Comparison of ENCODE assay signal across 8 cellular contexts in the genomic region with DNA sequence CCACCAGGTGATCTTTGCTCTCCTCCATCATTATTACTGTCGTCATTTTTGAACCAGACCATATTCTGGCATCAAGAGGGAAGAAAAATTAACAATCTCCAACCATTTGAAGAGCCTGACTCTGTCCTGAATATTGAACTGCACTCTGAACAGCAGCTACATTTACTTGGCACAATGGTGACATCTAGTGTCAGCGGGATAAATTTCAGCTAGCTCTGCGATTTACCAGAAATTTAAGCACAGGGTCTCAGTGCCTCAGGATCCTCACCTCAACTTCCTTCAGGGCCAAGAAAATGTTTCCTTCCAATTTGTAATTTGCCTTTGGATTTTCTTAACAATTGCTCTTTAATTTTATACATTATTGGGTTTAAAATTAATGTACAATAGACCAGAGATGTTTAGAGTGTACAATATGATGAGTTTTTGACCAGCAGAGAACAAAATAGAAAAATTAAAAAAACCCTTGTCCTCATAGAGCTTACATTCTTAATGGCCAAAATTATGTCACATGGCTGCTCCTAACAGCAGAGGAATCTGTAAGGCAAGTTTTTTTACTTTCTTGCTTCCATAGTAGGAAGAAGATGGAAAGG. TPM values are rescaled to one million over a fixed set of nuclear protein-coding genes. Genes with fewer than 3 reads are reported as not detected.
DNase-seq lines count a peak whose midpoint lies in the region; ATAC-seq and TF ChIP-seq lines count a peak whose summit lies in the region.

No MANE protein-coding gene starts in this region.

- no peak for TF ChIP-seq POLR2A in gastroesophageal sphincter (IDR thresholded peaks at IDR 0.05)

- H3K4me3 ChIP-seq in PC-3 (ENCODE audit: low read length) (no peak overlapping the region), gastroesophageal sphincter (no peak overlapping the region)

- H3K4me1 ChIP-seq in PC-3 (ENCODE audit: insufficient read depth, low read length) = no peaks in the 10 kb centered on the region
- no peaks in the 10 kb centered on the region for H3K4me1 ChIP-seq in gastroesophageal sphincter

- H4K20me1 ChIP-seq in PC-3 (ENCODE audit: low read length) = no peaks in the 10 kb centered on the region

- CTCF ChIA-PET in PC-3 (lab: Charles Lee) = interaction anchor here (0.6 to 1.0 kb wide), 3 partner anchors 87 to 935 kb away, joined by 3 to 6 read pairs (median 3); no protein-coding TSS in a partner anchor

- TF ChIP-seq CTCF in PC-3 (conservative IDR thresholded peaks at IDR 0.05; ENCODE audit: low read depth, low read length) = peak; percentile 70
- peak; percentile 44 to 74 (median 68) for TF ChIP-seq CTCF in gastroesophageal sphincter (IDR thresholded peaks at IDR 0.05)

- BruUV-seq in PC-3 (replicated peaks; lab: Mats Ljungman, UMichigan) = no TSS peak

- ATAC-seq in PC-3 (peak; percentile 72), gastroesophageal sphincter (peak; percentile 41)

- no peaks in the 10 kb centered on the region for H3K79me2 ChIP-seq in PC-3 (ENCODE audit: low read length)

- POLR2A ChIA-PET in PC-3 (lab: Charles Lee; ENCODE audit: unreplicated experiment) = no interaction called here

- DNase-seq in NCI-H2081 (lab: John Stamatoyannopoulos, UW) (peak; percentile 1 to 46), NCI-H2081 treated with DMSO at 0.1 percent for 48 hours (lab: John Stamatoyannopoulos, UW) (no peak), HS-5 (ENCODE audit: low read depth) (peak; percentile 23), PC-3 (peak; percentile 71), renal cortical epithelial cell (ENCODE audit: low read depth) (peak; percentile 65), T1000 (lab: John Stamatoyannopoulos, UW) (no peak)
- DNase-seq in activated T-helper 9 cell treated with anti-CD3 and anti-CD28 coated beads, Interleukin-2, amount 50 U/mL, for 16 hours (ENCODE audit: low read depth) = peak; percentile 1

- no peaks in the 10 kb centered on the region for H3F3A ChIP-seq in PC-3 (ENCODE audit: low read length, unreplicated experiment)

- no peaks in the 10 kb centered on the region for H3K36me3 ChIP-seq in PC-3 (ENCODE audit: low read depth, low read length)
- H3K36me3 ChIP-seq in gastroesophageal sphincter = no peaks in the 10 kb centered on the region

- no peak overlapping the region for H3K9ac ChIP-seq in PC-3 (ENCODE audit: low read length)

- no peak overlapping the region for H2AFZ ChIP-seq in PC-3 (ENCODE audit: low read length)

- intact Hi-C loops in PC-3 (cut with micrococcal nuclease) = loop anchor here (1.0 to 5.0 kb wide), 3 partner anchors 37 to 111 kb away; no protein-coding TSS in a partner anchor

- H3K27ac ChIP-seq in PC-3 (ENCODE audit: low read length) (no peak overlapping the region), gastroesophageal sphincter (no peak overlapping the region)

- no peaks in the 10 kb centered on the region for H3K27me3 ChIP-seq in PC-3 (ENCODE audit: low read length)
- H3K27me3 ChIP-seq in gastroesophageal sphincter = peaks cover 3% of the 10 kb centered on the region

- H3K9me3 ChIP-seq in PC-3 (ENCODE audit: low read length) (no peaks in the 10 kb centered on the region), gastroesophageal sphincter (no peaks in the 10 kb centered on the region)

- TF ChIP-seq EP300 in gastroesophageal sphincter (IDR thresholded peaks at IDR 0.05) = no peak

- 0% methylated on average over 1 to 3 of the region's 3 CpGs for WGBS in gastroesophageal sphincter (ENCODE audit: low coverage in 1 of 2), 2 donors

- no peak overlapping the region for H3K4me2 ChIP-seq in PC-3 (ENCODE audit: low read length)

- no peaks in the 10 kb centered on the region for H3K9me2 ChIP-seq in PC-3 (replicated peaks; ENCODE audit: low read length)

RNA-seq across cellular contexts. Expression of gene ZNF19, which starts 10.7 kb away (rescaled TPM):
- 0.40 and 1.5 TPM in 2 replicates for total RNA-seq in PC-3 (2014; rRNA removed)
- total RNA-seq in gastroesophageal sphincter = 1 to 10 TPM; 2.2 to 7.6 (median 4.2) TPM
- 2.1 and 8.9 TPM in 2 replicates for total RNA-seq in renal cortical epithelial cell

RNA-seq across cellular contexts. Expression of gene CHST4, which starts 26.4 kb away (rescaled TPM):
- total RNA-seq in PC-3 (2014; rRNA removed) (not detected in 2 replicates), gastroesophageal sphincter (1 to 10 TPM in 1 of 4 donors, under 1 TPM in 1, not detected in 2; 0.15 to 4.3 TPM), renal cortical epithelial cell (not detected in 2 replicates)

RNA-seq across cellular contexts. Expression of gene ZNF23, which starts 37.8 kb away (rescaled TPM):
- total RNA-seq in PC-3 (2014; rRNA removed) (6.6 and 7.5 TPM in 2 replicates), gastroesophageal sphincter (10 to 100 TPM; 11.0 to 23.0 (median 14.6) TPM), renal cortical epithelial cell (5.9 and 10.5 TPM in 2 replicates)

RNA-seq across cellular contexts. Expression of gene TLE7, which starts 58.0 kb away (rescaled TPM):
- total RNA-seq in PC-3 (2014; rRNA removed) = not detected in 2 replicates
- total RNA-seq in gastroesophageal sphincter = not detected
- not detected in 2 replicates for total RNA-seq in renal cortical epithelial cell

Comparison
In these comparisons a context has a peak if more than half of its experiments do, and no peak if none do; other contexts are left out.
1. DNase-seq: peak in NCI-H2081 (2 of 2), HS-5 (single experiment), PC-3 (single experiment), activated T-helper 9 cell treated with anti-CD3 and anti-CD28 coated beads, Interleukin-2, amount 50 U/mL, for 16 hours (single experiment) and renal cortical epithelial cell (single experiment); none in NCI-H2081 treated with DMSO at 0.1 percent for 48 hours (single experiment) and T1000 (single experiment).